ENCODE assay signal across 8 cellular contexts in genomic region chr10:95741807-95742528, GRCh38. TPM values are rescaled to one million over a fixed set of nuclear protein-coding genes. Genes with fewer than 3 reads are reported as not detected.
A peak's percentile ranks its signal among the peaks of the same experiment; 100 is the strongest.
DNase-seq lines count a peak whose midpoint lies in the region; ATAC-seq and TF ChIP-seq lines count a peak whose summit lies in the region.

No MANE protein-coding gene starts in this region.

- H3K27ac ChIP-seq in IMR-90 (ENCODE audit: insufficient read depth, low read length) (no peak overlapping the region), endodermal cell (ENCODE audit: low read depth, low read length) (no peak overlapping the region), PC-9 (no peak overlapping the region)

- H3K4me3 Mint-ChIP-seq in CD14-positive monocyte, result peak overlapping the region in 1 of 2 donors; percentile 65
- no peak overlapping the region for H3K4me3 Mint-ChIP-seq in endodermal cell
- H3K4me3 Mint-ChIP-seq in HFFc6, result no peak overlapping the region

- H3K27ac Mint-ChIP-seq in CD14-positive monocyte (peak overlapping the region; percentile 16 to 90 (median 76)), endodermal cell (peak overlapping the region; percentile 65), HFFc6 (no peak overlapping the region)

- peaks cover 2% of the 10 kb centered on the region for H3K4me1 ChIP-seq in IMR-90 (ENCODE audit: control insufficient read depth, insufficient read depth, low read length)
- H3K4me1 ChIP-seq in endodermal cell (ENCODE audit: control insufficient read depth, insufficient read depth, low read length), result no peaks in the 10 kb centered on the region
- no peaks in the 10 kb centered on the region for H3K4me1 ChIP-seq in PC-9 (replicated peaks; ENCODE audit: insufficient read depth)

- H3K4ac ChIP-seq in IMR-90 (ENCODE audit: low read depth, low read length), result no peak overlapping the region

- ATAC-seq in GM19372 (IDR thresholded peaks at IDR 0.05; ENCODE audit: low read depth, unreplicated experiment) (peak; percentile 64), IMR-90 (ENCODE audit: low read depth) (peak; percentile 56)

- no peaks in the 10 kb centered on the region for H3K79me2 ChIP-seq in PC-9 (ENCODE audit: low read depth)

- H3K18ac ChIP-seq in IMR-90 (ENCODE audit: low read depth, low read length), result peak overlapping the region; percentile 46; the same call in 1 of the 2 replicates

- no peaks in the 10 kb centered on the region for H4K20me1 ChIP-seq in IMR-90 (ENCODE audit: insufficient read depth, low read length)
- no peaks in the 10 kb centered on the region for H4K20me1 ChIP-seq in PC-9 (ENCODE audit: insufficient read depth)

- H2BK120ac ChIP-seq in IMR-90 (ENCODE audit: low read depth, low read length), result no peak overlapping the region

- H3K14ac ChIP-seq in IMR-90 (replicated peaks; ENCODE audit: low read depth, low read length), result no peak overlapping the region

- H3K9me3 ChIP-seq in IMR-90 (ENCODE audit: control insufficient read depth, insufficient read depth, low read length), result no peaks in the 10 kb centered on the region
- no peaks in the 10 kb centered on the region for H3K9me3 ChIP-seq in endodermal cell (ENCODE audit: control insufficient read depth, low read length)
- no peaks in the 10 kb centered on the region for H3K9me3 ChIP-seq in PC-9 (ENCODE audit: insufficient read depth, low read depth)

- no peak overlapping the region for H2AK5ac ChIP-seq in IMR-90 (ENCODE audit: low read depth, low read length)

- intact Hi-C loops in CD14-positive monocyte (cut with micrococcal nuclease), result no loop called here
- intact Hi-C loops in IMR-90 (cut with micrococcal nuclease), result no loop called here
- intact Hi-C loops in PC-9 (cut with micrococcal nuclease; ENCODE audit: unreplicated experiment), result no loop called here

- no peaks in the 10 kb centered on the region for H3K9me2 ChIP-seq in PC-9 (ENCODE audit: insufficient read depth)

- H2AFZ ChIP-seq in IMR-90 (replicated peaks; ENCODE audit: low read length, poor library complexity), result no peak overlapping the region
- no peak overlapping the region for H2AFZ ChIP-seq in PC-9

- H3K4me3 ChIP-seq in IMR-90 (ENCODE audit: insufficient read depth, low read depth, low read length), result no peak overlapping the region
- no peak overlapping the region for H3K4me3 ChIP-seq in endodermal cell (ENCODE audit: low read length)
- H3K4me3 ChIP-seq in PC-9, result no peak overlapping the region

- H3K56ac ChIP-seq in IMR-90 (ENCODE audit: extremely low read depth, insufficient read depth, low read length), result no peak overlapping the region

- H3K36me3 ChIP-seq in IMR-90 (ENCODE audit: control insufficient read depth, insufficient read depth, low read length) (no peaks in the 10 kb centered on the region), endodermal cell (ENCODE audit: control insufficient read depth, insufficient read depth, low read length) (no peaks in the 10 kb centered on the region), PC-9 (ENCODE audit: low read depth) (no peaks in the 10 kb centered on the region)

- H2BK5ac ChIP-seq in IMR-90 (ENCODE audit: low read depth, low read length, poor library complexity, severe bottlenecking), result no peak overlapping the region

- H2AK9ac ChIP-seq in IMR-90 (replicated peaks; ENCODE audit: low read depth, low read length, poor library complexity), result no peak overlapping the region

- no peak overlapping the region for H3K23ac ChIP-seq in IMR-90 (ENCODE audit: low read depth, low read length)

- H3K4me2 ChIP-seq in IMR-90 (ENCODE audit: low read depth, low read length), result no peak overlapping the region
- no peak overlapping the region for H3K4me2 ChIP-seq in PC-9

- CTCF ChIA-PET in IMR-90 (lab: Yijun Ruan, JAX) (interaction anchor here (1.1 to 3.1 kb wide), 2 partner anchors 14 to 48 kb away, joined by 5 to 8 read pairs; partner anchors contain the start of gene TCTN3), PC-9 (lab: Charles Lee) (no interaction called here)

- H4K5ac ChIP-seq in IMR-90 (ENCODE audit: low read depth, low read length), result peak overlapping the region; percentile 50; the same call in 1 of the 2 replicates

- in situ Hi-C loops in IMR-90 (cut with MboI; ENCODE audit: low sequenced_read_pairs), result no loop called here

- TF ChIP-seq CTCF in CD14-positive monocyte (IDR thresholded peaks at IDR 0.05) (no peak), IMR-90 (conservative IDR thresholded peaks at IDR 0.05; ENCODE audit: low read depth, low read length) (0 out of 2 replicates have a peak, but pooled peaks have one; percentile 12), endodermal cell (conservative IDR thresholded peaks at IDR 0.05) (peak; percentile 49), HFFc6 (IDR thresholded peaks at IDR 0.05) (no peak), PC-9 (conservative IDR thresholded peaks at IDR 0.05) (no peak)

- H3K9me3 Mint-ChIP-seq in CD14-positive monocyte (peaks cover 0 to 14% (median 3%) of the 10 kb centered on the region in 7 donors), endodermal cell (no peaks in the 10 kb centered on the region), HFFc6 (peaks cover 13% of the 10 kb centered on the region)

- H4K8ac ChIP-seq in IMR-90 (ENCODE audit: low read depth in 2 of 2, low read length in 2 of 2), result peak overlapping the region in 1 of 2 experiments; percentile 75; a peak in 2 of 4 replicates

- TF ChIP-seq POLR2A in IMR-90 (IDR thresholded peaks at IDR 0.05; ENCODE audit: low read depth, low read length), result no peak

- dilution Hi-C loops in IMR-90 (cut with HindIII; ENCODE audit: low sequenced_read_pairs, unreplicated experiment), result no loop called here

- H3K9me1 ChIP-seq in IMR-90 (ENCODE audit: insufficient read depth, low read length), result no peaks in the 10 kb centered on the region

- peaks cover 0 to 1% (median 0%) of the 10 kb centered on the region in 3 donors for H3K27me3 Mint-ChIP-seq in CD14-positive monocyte (ENCODE audit: low read depth in 3 of 3)
- no peaks in the 10 kb centered on the region for H3K27me3 Mint-ChIP-seq in endodermal cell (ENCODE audit: insufficient read depth)
- H3K27me3 Mint-ChIP-seq in HFFc6 (ENCODE audit: insufficient read depth), result no peaks in the 10 kb centered on the region

- no peak overlapping the region for H2BK15ac ChIP-seq in IMR-90 (ENCODE audit: low read depth, low read length)

- H3K9ac ChIP-seq in IMR-90 (ENCODE audit: low read depth, low read length), result no peak overlapping the region
- no peak overlapping the region for H3K9ac ChIP-seq in endodermal cell (ENCODE audit: extremely low read depth, low read length, poor library complexity, severe bottlenecking)

- BruUV-seq in IMR-90 (replicated peaks; lab: Mats Ljungman, UMichigan), result no TSS peak
- no TSS peak for BruUV-seq in PC-9 (replicated peaks; lab: Mats Ljungman, UMichigan)

- H3K79me1 ChIP-seq in IMR-90 (ENCODE audit: low read depth in 1 of 2, low read length in 2 of 2), result no peaks in the 10 kb centered on the region

- 60% methylated on average over 3 of the region's 6 CpGs; no CpG with 5 or more reads in 1 of the 2 experiments for WGBS in IMR-90 (ENCODE audit: extremely low coverage in 2 of 2, insufficient read length in 1 of 2), 2 experiments
- WGBS in endodermal cell (ENCODE audit: insufficient coverage in 1 of 2, insufficient read length in 1 of 2), 2 experiments, result 43 to 71% methylated on average over 2 to 6 of the region's 6 CpGs

- H3K36me3 Mint-ChIP-seq in CD14-positive monocyte, result peaks cover 12 to 27% of the 10 kb centered on the region in 2 donors
- no peaks in the 10 kb centered on the region for H3K36me3 Mint-ChIP-seq in endodermal cell (ENCODE audit: low read depth)
- no peaks in the 10 kb centered on the region for H3K36me3 Mint-ChIP-seq in HFFc6 (ENCODE audit: low read depth)

- no peaks in the 10 kb centered on the region for H3K27me3 ChIP-seq in IMR-90 (ENCODE audit: control insufficient read depth, insufficient read depth, low read length)
- H3K27me3 ChIP-seq in endodermal cell (ENCODE audit: control insufficient read depth, insufficient read depth, low read length, poor library complexity, severe bottlenecking), result no peaks in the 10 kb centered on the region
- no peaks in the 10 kb centered on the region for H3K27me3 ChIP-seq in PC-9 (ENCODE audit: insufficient read depth, low read depth)

- H3F3A ChIP-seq in PC-9 (ENCODE audit: insufficient read depth, low read depth), result no peaks in the 10 kb centered on the region

- TF ChIP-seq RAD21 in IMR-90 (IDR thresholded peaks at IDR 0.05; ENCODE audit: low read length), result no peak

- DNase-seq in CD14-positive monocyte (ENCODE audit: low spot score), result no peak
- peak; percentile 35 for DNase-seq in IMR-90
- peak; percentile 63 for DNase-seq in endodermal cell
- peak; percentile 63 for DNase-seq in non-pigmented ciliary epithelial cell (ENCODE audit: low read depth)
- no peak for DNase-seq in activated T-cell treated with anti-CD3 and anti-CD28 coated beads, Interleukin-2, amount 50 U/mL, for 48 hours
- no peak for DNase-seq in HFFc6
- DNase-seq in PC-9, result no peak

- peaks cover 27% of the 10 kb centered on the region for H3K4me1 Mint-ChIP-seq in CD14-positive monocyte
- peaks cover 9% of the 10 kb centered on the region for H3K4me1 Mint-ChIP-seq in endodermal cell
- H3K4me1 Mint-ChIP-seq in HFFc6 (ENCODE audit: low read depth), result no peaks in the 10 kb centered on the region

- H2BK20ac ChIP-seq in IMR-90 (ENCODE audit: low read depth, low read length), result no peak overlapping the region

- no peak overlapping the region for H4K91ac ChIP-seq in IMR-90 (ENCODE audit: insufficient read depth, low read depth, low read length)

- POLR2A ChIA-PET in IMR-90 (lab: Charles Lee; ENCODE audit: unreplicated experiment) (interaction anchor here (0.6 kb wide), 1 partner anchor 15 kb away, joined by 8 read pairs; no protein-coding TSS in a partner anchor), PC-9 (lab: Charles Lee; ENCODE audit: unreplicated experiment) (no interaction called here)

RNA-seq across cellular contexts. Expression of gene ENTPD1, which starts 14.0 kb away (rescaled TPM):
- polyA plus RNA-seq in CD14-positive monocyte, result 10 to 100 TPM; 70.4 to 71.1 TPM
- under 0.01 TPM in 1 of 2 replicates, not detected in the other for total RNA-seq in IMR-90 (2012; rRNA removed)
- polyA plus RNA-seq in IMR-90 (2012; rRNA removed), result not detected in 2 replicates
- polyA plus RNA-seq in IMR-90 (2012; cell fraction: cytosol; rRNA removed), result not detected in 2 replicates
- polyA plus RNA-seq in IMR-90 (2012; cell fraction: nucleus; rRNA removed; ENCODE audit: low replicate concordance), result 0.09 TPM in 1 of 2 replicates, not detected in the other
- total RNA-seq in endodermal cell, result 1 to 10 TPM; 3.9 TPM
- 0.89 TPM for polyA plus RNA-seq in endodermal cell (2013, experiment 1 of 2)
- polyA plus RNA-seq in endodermal cell (2013, experiment 2 of 2), result 1.0 TPM
- total RNA-seq in HFFc6 (2021; fragmentation: NEBNext Ultra II Directional; extraction: Animal tissue kit (Norgen Biotek cat#: 25700)), result not detected
- total RNA-seq in PC-9 (2021), result not detected in 2 replicates

RNA-seq across cellular contexts. Expression of gene TCTN3, which starts 48.2 kb away (rescaled TPM):
- polyA plus RNA-seq in CD14-positive monocyte, result 10 to 100 TPM; 14.4 to 23.1 TPM
- 20.6 and 26.9 TPM in 2 replicates for total RNA-seq in IMR-90 (2012; rRNA removed)
- 35.1 and 38.6 TPM in 2 replicates for polyA plus RNA-seq in IMR-90 (2012; rRNA removed)
- polyA plus RNA-seq in IMR-90 (2012; cell fraction: cytosol; rRNA removed), result 20.3 and 61.4 TPM in 2 replicates
- polyA plus RNA-seq in IMR-90 (2012; cell fraction: nucleus; rRNA removed; ENCODE audit: low replicate concordance), result 17.8 and 23.1 TPM in 2 replicates
- total RNA-seq in endodermal cell, result 10 to 100 TPM; 53.5 to 57.7 TPM
- 63.9 TPM for polyA plus RNA-seq in endodermal cell (2013, experiment 1 of 2)
- polyA plus RNA-seq in endodermal cell (2013, experiment 2 of 2), result 57.0 TPM
- 10 to 100 TPM; 52.9 to 70.9 (median 61.6) TPM for total RNA-seq in HFFc6 (2021; fragmentation: NEBNext Ultra II Directional; extraction: Animal tissue kit (Norgen Biotek cat#: 25700))
- 18.1 and 19.8 TPM in 2 replicates for total RNA-seq in PC-9 (2021)

Comparison
In these comparisons a context has a peak if more than half of its experiments do, and no peak if none do; other contexts are left out.
1. DNase-seq: peak in IMR-90 (single experiment), endodermal cell (single experiment) and non-pigmented ciliary epithelial cell (single experiment); none in CD14-positive monocyte (single experiment), activated T-cell treated with anti-CD3 and anti-CD28 coated beads, Interleukin-2, amount 50 U/mL, for 48 hours (0 of 2), HFFc6 (single experiment) and PC-9 (0 of 2).
2. CTCF ChIP-seq: peak in IMR-90 (single experiment) and endodermal cell (single experiment); none in CD14-positive monocyte (single experiment), HFFc6 (single experiment) and PC-9 (single experiment).